ENCODE assay signal across 8 cellular contexts in the genomic region with DNA sequence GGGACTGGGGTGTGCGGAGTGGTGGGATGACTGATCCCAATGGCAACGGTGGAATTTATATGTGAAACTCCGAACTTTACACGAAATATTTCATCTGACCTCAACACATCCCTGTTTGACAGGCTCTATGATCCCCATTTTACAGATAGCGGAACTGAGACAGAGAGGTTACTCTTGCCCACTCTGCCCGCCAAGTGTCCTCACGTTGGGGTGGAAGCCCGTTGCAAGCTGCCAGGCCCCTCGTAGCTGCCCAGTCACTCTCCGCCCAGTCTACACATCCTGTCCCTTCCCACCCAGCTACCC. TPM values are rescaled to one million over a fixed set of nuclear protein-coding genes. Genes with fewer than 3 reads are reported as not detected.
DNase-seq lines count a peak whose midpoint lies in the region; ATAC-seq and TF ChIP-seq lines count a peak whose summit lies in the region.

No MANE protein-coding gene starts in this region.

- H3K36me3 ChIP-seq in MG63 = no peaks in the 10 kb centered on the region
- no peaks in the 10 kb centered on the region for H3K36me3 ChIP-seq in neuron (ENCODE audit: insufficient read depth, low read length)

- CTCF ChIA-PET in CD4-positive, alpha-beta T cell (lab: Charles Lee) = interaction anchor here (0.7 to 2.2 kb wide), 9 partner anchors 9 to 93 kb away, joined by 3 to 18 read pairs (median 4); a partner anchor contains a TSS

- H3K27ac Mint-ChIP-seq in CD4-positive, alpha-beta T cell = peak overlapping the region; percentile 80
- H3K27ac Mint-ChIP-seq in effector memory CD8-positive, alpha-beta T cell = peak overlapping the region; percentile 78 to 81

- peak overlapping the region; percentile 93 for H2AFZ ChIP-seq in neuron (ENCODE audit: low read depth, low read length)

- intact Hi-C loops in CD4-positive, alpha-beta T cell (cut with DNase I, micrococcal nuclease) = loop anchor here (5.0 kb wide), 3 partner anchors 54 to 199 kb away; no protein-coding TSS in a partner anchor

- DNase-seq in CD4-positive, alpha-beta T cell = no peak
- no peak for DNase-seq in MG63
- DNase-seq in effector memory CD8-positive, alpha-beta T cell = no peak
- no peak for DNase-seq in CD1c-positive myeloid dendritic cell (ENCODE audit: extremely low spot score)
- no peak for DNase-seq in LoVo (ENCODE audit: low spot score)
- DNase-seq in stimulated activated CD4-positive, alpha-beta T cell treated with anti-CD3 and anti-CD28 coated beads, Interleukin-2, amount 100 ng/mL, for 48 hours = no peak

- no peak for ATAC-seq in CD4-positive, alpha-beta T cell (ENCODE audit: poor library complexity)
- ATAC-seq in effector memory CD8-positive, alpha-beta T cell (replicated peaks) = no peak
- ATAC-seq in HG02678 (IDR thresholded peaks at IDR 0.05; ENCODE audit: unreplicated experiment) = no peak

- H3K9me3 ChIP-seq in CD4-positive, alpha-beta T cell (ENCODE audit: control insufficient read depth, low read length) = no peaks in the 10 kb centered on the region
- no peaks in the 10 kb centered on the region for H3K9me3 ChIP-seq in MG63
- peaks cover 10% of the 10 kb centered on the region for H3K9me3 ChIP-seq in neuron (ENCODE audit: low read length)

- H3K4me3 Mint-ChIP-seq in CD4-positive, alpha-beta T cell = peak overlapping the region; percentile 92
- H3K4me3 Mint-ChIP-seq in effector memory CD8-positive, alpha-beta T cell = peak overlapping the region; percentile 82 to 90

- H3K27me3 ChIP-seq in CD4-positive, alpha-beta T cell (ENCODE audit: control insufficient read depth, insufficient read depth, low read length) = no peaks in the 10 kb centered on the region
- H3K27me3 ChIP-seq in MG63 (0 out of 2 replicates have a peak, but pooled peaks cover 5% of the 10 kb centered on the region), neuron (ENCODE audit: insufficient read depth, low read length) (peaks cover 46% of the 10 kb centered on the region)

- no peaks in the 10 kb centered on the region for H3K27me3 Mint-ChIP-seq in CD4-positive, alpha-beta T cell
- H3K27me3 Mint-ChIP-seq in effector memory CD8-positive, alpha-beta T cell = no peaks in the 10 kb centered on the region

- no peaks in the 10 kb centered on the region for H3K4me1 ChIP-seq in neuron (ENCODE audit: insufficient read depth, low read length)

- H3K4me3 ChIP-seq in MG63 (peak overlapping the region; percentile 45), neuron (ENCODE audit: low read length) (peak overlapping the region; percentile 51)

- POLR2A ChIA-PET in CD4-positive, alpha-beta T cell (lab: Charles Lee) = interaction anchor here (1.0 to 4.1 kb wide), 14 partner anchors 10 to 1027 kb away, joined by 3 to 146 read pairs (median 6); a partner anchor contains a TSS

- H3K36me3 Mint-ChIP-seq in CD4-positive, alpha-beta T cell (ENCODE audit: low read depth) = peaks cover 7% of the 10 kb centered on the region
- H3K36me3 Mint-ChIP-seq in effector memory CD8-positive, alpha-beta T cell (ENCODE audit: insufficient read depth) = peaks cover 8% of the 10 kb centered on the region

- no peaks in the 10 kb centered on the region for H3K9me3 Mint-ChIP-seq in CD4-positive, alpha-beta T cell
- no peaks in the 10 kb centered on the region for H3K9me3 Mint-ChIP-seq in effector memory CD8-positive, alpha-beta T cell

- H3K4me1 Mint-ChIP-seq in CD4-positive, alpha-beta T cell (ENCODE audit: low read depth) = peaks cover 48% of the 10 kb centered on the region
- peaks cover 46 to 50% of the 10 kb centered on the region in 2 donors for H3K4me1 Mint-ChIP-seq in effector memory CD8-positive, alpha-beta T cell (ENCODE audit: low read depth in 2 of 2)

- TF ChIP-seq CTCF in CD4-positive, alpha-beta T cell (IDR thresholded peaks at IDR 0.05) = no peak

- H3K27ac ChIP-seq in CD4-positive, alpha-beta T cell (ENCODE audit: low read depth, low read length) = peak overlapping the region; percentile 31

RNA-seq across cellular contexts. Expression of a gene that starts 0.4 kb away (rescaled TPM):
- total RNA-seq in CD4-positive, alpha-beta T cell = under 1 TPM; 0.45 to 0.93 TPM
- 15.2 and 19.2 TPM in 2 replicates for total RNA-seq in MG63 (2014; rRNA removed; shearing (Covaris generic); ENCODE audit: low replicate concordance)

RNA-seq across cellular contexts. Expression of a gene that starts 48.9 kb away (rescaled TPM):
- total RNA-seq in CD4-positive, alpha-beta T cell = 100 to 1,000 TPM; 282 to 299 TPM
- 151 and 216 TPM in 2 replicates for total RNA-seq in MG63 (2014; rRNA removed; shearing (Covaris generic); ENCODE audit: low replicate concordance)

RNA-seq across cellular contexts. Expression of a gene that starts 49.9 kb away (rescaled TPM):
- total RNA-seq in CD4-positive, alpha-beta T cell = 100 to 1,000 TPM; 124 to 132 TPM
- 293 and 407 TPM in 2 replicates for total RNA-seq in MG63 (2014; rRNA removed; shearing (Covaris generic); ENCODE audit: low replicate concordance)
